ENCODE assay signal across 8 cellular contexts in the genomic region with DNA sequence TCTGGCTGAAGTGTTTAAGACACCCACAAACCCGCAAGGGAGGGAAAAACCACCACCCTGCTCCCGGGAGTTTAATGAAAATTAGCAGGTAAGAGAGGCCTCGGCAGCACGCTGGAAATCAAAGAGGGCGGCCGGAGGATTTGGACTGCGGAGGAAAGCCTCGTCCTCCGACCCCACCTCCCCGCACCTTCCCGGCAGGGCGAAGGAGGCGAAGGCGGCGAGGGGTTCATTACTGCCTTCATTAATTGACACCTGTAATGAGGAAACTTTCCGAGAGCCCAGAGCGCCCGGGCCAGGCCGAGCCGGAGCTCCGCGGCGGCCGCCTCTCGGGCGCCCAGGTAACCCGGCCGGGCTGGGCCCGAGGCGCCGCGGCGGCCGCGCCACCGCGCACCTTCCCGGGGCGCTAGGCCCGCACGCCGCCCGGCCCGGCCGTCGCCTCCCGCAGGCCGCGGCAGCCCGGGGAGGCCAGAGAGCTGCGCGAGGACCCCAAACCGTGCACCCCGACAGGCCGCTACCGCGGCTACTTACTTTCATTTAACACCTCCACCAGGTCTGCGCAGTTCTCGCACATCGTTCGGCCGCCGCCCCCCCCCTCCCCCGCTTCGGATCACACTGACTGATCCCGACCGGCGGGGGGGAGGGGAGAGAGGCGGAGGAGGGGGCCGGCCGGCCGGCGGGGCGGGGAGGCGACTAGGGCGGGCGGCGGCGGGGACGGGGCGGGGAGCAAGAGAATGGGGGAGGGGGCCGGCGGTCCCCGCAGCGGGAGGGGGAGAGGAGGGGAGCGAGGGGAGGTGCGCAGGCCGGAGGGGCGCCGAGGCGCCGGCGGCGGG. TPM values are rescaled to one million over a fixed set of nuclear protein-coding genes. Genes with fewer than 3 reads are reported as not detected.
DNase-seq lines count a peak whose midpoint lies in the region; ATAC-seq and TF ChIP-seq lines count a peak whose summit lies in the region.

No MANE protein-coding gene starts in this region.

- H3K27me3 ChIP-seq in A673 (replicated peaks; ENCODE audit: insufficient read depth, low read depth, low read length, poor library complexity), result no peaks in the 10 kb centered on the region
- no peaks in the 10 kb centered on the region for H3K27me3 ChIP-seq in mesenchymal stem cell (ENCODE audit: control insufficient read depth in 1 of 2, insufficient read depth in 1 of 2, low read length in 2 of 2)

- peak overlapping the region; percentile 89 to 93 for H3K23ac ChIP-seq in mesenchymal stem cell (ENCODE audit: low read length in 2 of 2)

- H2BK15ac ChIP-seq in mesenchymal stem cell (ENCODE audit: low read depth, poor library complexity, severe bottlenecking), result peak overlapping the region; percentile 77

- H4K91ac ChIP-seq in mesenchymal stem cell (ENCODE audit: low read length), result no peak overlapping the region

- peaks cover 9% of the 10 kb centered on the region for H3K79me1 ChIP-seq in mesenchymal stem cell (replicated peaks; ENCODE audit: low read length, poor library complexity, severe bottlenecking)

- DNase-seq in A673 (ENCODE audit: low spot score) (peak; percentile 42), NCI-H69 (lab: John Stamatoyannopoulos, UW) (peak; percentile 91), mesenchymal stem cell (peak; percentile 84)
- DNase-seq in activated CD8-positive, alpha-beta memory T cell treated with anti-CD3 and anti-CD28 coated beads for 1 hour (ENCODE audit: extremely low read depth in 1 of 2, low read depth in 1 of 2), result peak; percentile 57 to 74
- DNase-seq in effector CD8-positive, alpha-beta T cell (lab: John Stamatoyannopoulos, UW), result peak; percentile 76
- peak; percentile 74 for DNase-seq in stimulated activated CD8-positive, alpha-beta memory T cell treated with anti-CD3 and anti-CD28 coated beads, Interleukin-12 subunit alpha, Interleukin-12 subunit beta, amount 100 ng/mL, for 24 hours (ENCODE audit: extremely low read depth)

- intact Hi-C loops in A673 (cut with micrococcal nuclease; ENCODE audit: unreplicated experiment), result loop anchor here (2.0 kb wide), 1 partner anchor 66 kb away; no protein-coding TSS in a partner anchor

- no peaks in the 10 kb centered on the region for H3K4me1 ChIP-seq in A673 (ENCODE audit: insufficient read depth, low read length, poor library complexity, severe bottlenecking)
- peaks cover 4% of the 10 kb centered on the region for H3K4me1 ChIP-seq in mesenchymal stem cell (ENCODE audit: control insufficient read depth, insufficient read depth, low read depth, low read length)

- peak; percentile 24 for ATAC-seq in HG03135 (IDR thresholded peaks at IDR 0.05; ENCODE audit: unreplicated experiment)

- H3K4me3 ChIP-seq in A673 (ENCODE audit: low read depth, low read length, poor library complexity, severe bottlenecking), result peak overlapping the region; percentile 100
- peak overlapping the region; percentile 95 to 96 for H3K4me3 ChIP-seq in mesenchymal stem cell (ENCODE audit: insufficient read depth in 1 of 2, low read depth in 1 of 2, low read length in 2 of 2)

- H3K9me3 ChIP-seq in A673 (ENCODE audit: low read depth, low read length, poor library complexity, severe bottlenecking) (no peaks in the 10 kb centered on the region), mesenchymal stem cell (ENCODE audit: control insufficient read depth, low read length) (no peaks in the 10 kb centered on the region)

- CTCF ChIA-PET in A673 (lab: Charles Lee), result no interaction called here

- H3K18ac ChIP-seq in mesenchymal stem cell (ENCODE audit: low read depth in 1 of 2, low read length in 2 of 2), result peak overlapping the region; percentile 80 to 96

- peak overlapping the region; percentile 80 to 84 for H3K14ac ChIP-seq in mesenchymal stem cell (ENCODE audit: low read length in 2 of 2)

- no peak for TF ChIP-seq CTCF in A673 (conservative IDR thresholded peaks at IDR 0.05; ENCODE audit: low read depth, low read length)

- no peak overlapping the region for H2AFZ ChIP-seq in mesenchymal stem cell (ENCODE audit: low read depth, low read length)

- peak overlapping the region; percentile 98 for H3K9ac ChIP-seq in mesenchymal stem cell (ENCODE audit: low read length)

- TF ChIP-seq POLR2A in GM18526 (IDR thresholded peaks at IDR 0.05; ENCODE audit: extremely low read depth, insufficient read length), result peak; percentile 18

- WGBS in mesenchymal stem cell, result under 1% methylated on average over 23 of the region's 94 CpGs

- no peak overlapping the region for H2AK5ac ChIP-seq in mesenchymal stem cell (ENCODE audit: low read length, severe bottlenecking)

- no peak overlapping the region for H2BK12ac ChIP-seq in mesenchymal stem cell (ENCODE audit: low read length in 2 of 2)

- H3K4me2 ChIP-seq in mesenchymal stem cell (ENCODE audit: low read length, poor library complexity, severe bottlenecking), result peak overlapping the region; percentile 63

- POLR2A ChIA-PET in A673 (lab: Charles Lee; ENCODE audit: low non-redundant PET), result no interaction called here

- H2BK5ac ChIP-seq in mesenchymal stem cell (ENCODE audit: low read depth, low read length, poor library complexity, severe bottlenecking), result no peak overlapping the region

- peak overlapping the region in 1 of 2 experiments; percentile 94 for H3K4ac ChIP-seq in mesenchymal stem cell (ENCODE audit: low read depth in 1 of 2, low read length in 2 of 2)

- H2BK120ac ChIP-seq in mesenchymal stem cell (ENCODE audit: low read depth, low read length), result peak overlapping the region; percentile 87

- no TSS peak for BruUV-seq in A673 (replicated peaks; lab: Mats Ljungman, UMichigan)

- H3K36me3 ChIP-seq in A673 (ENCODE audit: insufficient read depth, low read length, poor library complexity, severe bottlenecking) (peaks cover 10% of the 10 kb centered on the region), mesenchymal stem cell (ENCODE audit: control insufficient read depth in 1 of 2, insufficient read depth in 2 of 2, low read depth in 1 of 2, low read length in 2 of 2) (peaks cover 14 to 19% of the 10 kb centered on the region in 2 experiments)

- H4K8ac ChIP-seq in mesenchymal stem cell (ENCODE audit: low read length), result peak overlapping the region; percentile 69

- H3K27ac ChIP-seq in A673 (ENCODE audit: low read depth, low read length, poor library complexity, severe bottlenecking) (peak overlapping the region; percentile 79), mesenchymal stem cell (ENCODE audit: low read length, poor library complexity, severe bottlenecking) (peak overlapping the region; percentile 88)

RNA-seq across cellular contexts. Expression of gene USP34, which starts 0.6 kb away (rescaled TPM):
- total RNA-seq in A673 (2021), result 97.1 and 98.5 TPM in 2 replicates
- polyA plus RNA-seq in mesenchymal stem cell (2013, experiment 1 of 2), result 36.7 TPM
- polyA plus RNA-seq in mesenchymal stem cell (2013, experiment 2 of 2), result 34.8 TPM

Comparison
In these comparisons a context has a peak if more than half of its experiments do, and no peak if none do; other contexts are left out.
1. Peak in every context shown above with its lines: DNase-seq, ATAC-seq, H3K4me3 ChIP-seq and H3K27ac ChIP-seq.